ENCODE assay signal across 1 cellular context in the genomic region with DNA sequence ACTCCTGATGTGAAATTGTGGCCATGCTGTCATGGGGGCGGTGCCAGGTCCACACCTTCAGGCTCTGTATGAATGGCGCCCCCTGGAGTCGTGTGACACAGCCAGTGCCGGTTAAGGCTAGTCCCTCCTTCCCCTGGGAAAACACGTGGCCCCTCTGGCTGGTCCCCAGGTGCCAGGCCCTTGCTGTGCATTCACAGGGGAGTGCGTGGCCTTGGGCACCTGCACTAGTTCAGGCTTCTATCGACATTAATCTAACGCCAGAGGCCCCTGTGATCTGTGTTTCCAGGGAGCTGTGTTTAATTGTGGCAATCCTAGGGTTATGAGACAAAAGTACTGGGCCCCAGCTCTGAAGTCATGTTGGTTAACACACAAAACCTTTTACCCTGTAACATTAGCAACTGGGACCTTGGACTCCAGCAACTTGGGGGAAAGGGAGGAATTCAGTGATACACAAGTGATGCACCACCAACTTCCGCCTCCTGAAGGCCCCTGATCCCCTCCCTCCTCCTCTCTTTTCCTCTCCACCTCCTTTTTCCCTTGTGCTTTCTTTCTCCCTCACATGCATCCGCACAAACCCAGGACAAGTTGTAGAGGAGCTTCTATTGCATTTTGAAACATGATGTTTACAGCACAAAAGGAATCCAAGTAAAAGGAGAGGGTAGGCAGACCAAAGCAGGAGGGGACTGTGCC.
TF ChIP-seq lines count a peak whose summit lies in the region.

No MANE protein-coding gene starts in this region.

TF ChIP-seq in HepG2, 621 proteins besides CTCF, POLR2A, EP300 and RAD21 (continued from another document):
- TF ChIP-seq, protein P1, sequence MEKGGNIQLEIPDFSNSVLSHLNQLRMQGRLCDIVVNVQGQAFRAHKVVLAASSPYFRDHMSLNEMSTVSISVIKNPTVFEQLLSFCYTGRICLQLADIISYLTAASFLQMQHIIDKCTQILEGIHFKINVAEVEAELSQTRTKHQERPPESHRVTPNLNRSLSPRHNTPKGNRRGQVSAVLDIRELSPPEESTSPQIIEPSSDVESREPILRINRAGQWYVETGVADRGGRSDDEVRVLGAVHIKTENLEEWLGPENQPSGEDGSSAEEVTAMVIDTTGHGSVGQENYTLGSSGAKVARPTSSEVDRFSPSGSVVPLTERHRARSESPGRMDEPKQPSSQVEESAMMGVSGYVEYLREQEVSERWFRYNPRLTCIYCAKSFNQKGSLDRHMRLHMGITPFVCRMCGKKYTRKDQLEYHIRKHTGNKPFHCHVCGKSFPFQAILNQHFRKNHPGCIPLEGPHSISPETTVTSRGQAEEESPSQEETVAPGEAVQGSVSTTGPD (CRISPR knock-in tag; IDR thresholded peaks at IDR 0.05) = 0 out of 2 replicates have a peak, but pooled peaks have one; percentile 54
- TF ChIP-seq KLF9 (CRISPR knock-in tag; IDR thresholded peaks at IDR 0.05; ENCODE audit: low read depth) = peak; percentile 69; the same call in 1 of the 2 replicates
- TF ChIP-seq, protein P2, sequence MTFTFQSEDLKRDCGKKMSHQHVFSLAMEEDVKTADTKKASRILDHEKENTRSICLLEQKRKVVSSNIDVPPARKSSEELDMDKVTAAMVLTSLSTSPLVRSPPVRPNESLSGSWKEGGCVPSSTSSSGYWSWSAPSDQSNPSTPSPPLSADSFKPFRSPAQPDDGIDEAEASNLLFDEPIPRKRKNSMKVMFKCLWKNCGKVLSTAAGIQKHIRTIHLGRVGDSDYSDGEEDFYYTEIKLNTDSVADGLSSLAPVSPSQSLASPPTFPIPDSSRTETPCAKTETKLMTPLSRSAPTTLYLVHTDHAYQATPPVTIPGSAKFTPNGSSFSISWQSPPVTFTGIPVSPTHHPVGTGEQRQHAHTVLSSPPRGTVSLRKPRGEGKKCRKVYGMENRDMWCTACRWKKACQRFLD (CRISPR knock-in tag; IDR thresholded peaks at IDR 0.05; ENCODE audit: borderline replicate concordance) = 0 out of 2 replicates have a peak, but pooled peaks have one; percentile 34
